ENCODE assay signal across 21 cellular contexts in the genomic region with DNA sequence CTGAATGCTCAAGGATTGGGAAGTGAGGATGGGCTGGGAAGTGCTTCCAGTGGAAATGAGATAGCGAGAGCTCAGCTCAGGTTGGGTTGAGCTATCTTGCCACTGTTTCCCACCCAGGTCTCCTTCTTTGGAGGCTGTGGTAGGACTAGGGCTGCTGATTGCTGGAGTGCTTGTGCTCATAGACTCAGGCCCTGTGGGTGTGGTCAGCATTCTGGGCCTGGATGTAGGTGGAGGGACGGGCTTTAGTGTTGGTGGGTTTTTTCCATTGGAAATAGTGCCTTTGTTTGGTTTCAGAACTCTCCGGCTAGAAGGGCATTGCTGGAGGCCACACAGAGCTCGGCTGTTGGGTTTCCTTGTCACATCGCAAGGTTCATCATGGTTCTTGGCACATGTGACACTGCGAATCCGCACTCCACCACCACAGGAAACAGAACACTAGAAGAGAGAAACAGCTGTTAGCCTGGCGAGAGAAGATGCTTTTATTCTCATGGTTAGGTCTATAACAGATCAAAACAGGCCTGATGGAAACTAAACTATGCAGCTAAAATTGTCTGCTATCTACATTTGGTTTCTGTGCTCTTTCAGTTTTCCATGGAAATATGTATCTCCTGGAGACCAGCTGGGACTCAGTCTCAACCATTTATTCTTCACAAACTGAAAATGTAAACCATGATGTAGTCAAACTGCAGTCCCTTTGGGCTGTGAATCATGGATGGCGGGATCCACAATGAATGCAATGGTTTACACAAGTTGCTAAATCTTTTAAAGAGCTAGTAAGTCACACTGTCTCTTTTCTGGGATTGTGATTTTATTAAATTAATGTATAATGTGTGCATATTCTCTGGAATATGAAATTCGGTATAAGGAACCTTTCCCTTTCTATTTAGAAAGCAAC.
"Had no signal": no experiment of that assay in that cellular context is flagged by ENCODE, and none has a peak within 500 bp of the region (broad histone marks: within the 10 kb centered on the region; RNA-seq: fewer than 3 reads in every experiment).

No MANE protein-coding gene starts in this region.

- DNase-seq: effector memory CD4-positive, alpha-beta T cell; foreskin fibroblast; glutamatergic neuron; kidney; left cardiac atrium; mesendoderm; naive thymus-derived CD8-positive, alpha-beta T cell; posterior cingulate gyrus; right lobe of liver; spleen; stimulated activated CD4-positive, alpha-beta T cell treated with anti-CD3 and anti-CD28 coated beads, Interleukin-15, amount 100 ng/mL, for 24 hours; stimulated activated CD4-positive, alpha-beta T cell treated with anti-CD3 and anti-CD28 coated beads, Interleukin-1b, Interleukin-23, amount 100 ng/mL, for 48 hours; stimulated activated CD4-positive, alpha-beta T cell treated with anti-CD3 and anti-CD28 coated beads, Interleukin-4, amount 100 ng/mL, for 4 hours; stimulated activated naive B cell treated with anti-CD40 and anti-IgM and Interleukin-4, amounts not matched to agents 10 μg/mL and 1 μg/mL and 100 μg/mL, for 72 hours; stimulated activated naive CD8-positive, alpha-beta T cell treated with anti-CD3 and anti-CD28 coated beads, Interleukin-15, amount 100 ng/mL, for 72 hours; substantia nigra; trophoblast cell had no signal

- H3K27me3 Mint-ChIP-seq: stimulated activated naive B cell treated with anti-CD40 and anti-IgM and Interleukin-4, amounts not matched to agents 10 μg/mL and 1 μg/mL and 100 μg/mL, for 72 hours; stimulated activated naive CD8-positive, alpha-beta T cell treated with anti-CD3 and anti-CD28 coated beads, Interleukin-15, amount 100 ng/mL, for 72 hours had no signal

- H3K27ac Mint-ChIP-seq: naive thymus-derived CD8-positive, alpha-beta T cell; stimulated activated naive B cell treated with anti-CD40 and anti-IgM and Interleukin-4, amounts not matched to agents 10 μg/mL and 1 μg/mL and 100 μg/mL, for 72 hours; stimulated activated naive CD8-positive, alpha-beta T cell treated with anti-CD3 and anti-CD28 coated beads, Interleukin-15, amount 100 ng/mL, for 72 hours had no signal

- H3K27ac ChIP-seq: hepatocyte, neutrophil, right lobe of liver, spleen had no signal

- H3K4me3 ChIP-seq: gastroesophageal sphincter, hepatocyte, right lobe of liver, spleen had no signal

- H3K9me3 ChIP-seq: gastroesophageal sphincter, neutrophil, right lobe of liver had no signal

- ATAC-seq: esophagus mucosa; gastroesophageal sphincter; naive thymus-derived CD8-positive, alpha-beta T cell; right lobe of liver; stimulated activated naive B cell treated with anti-CD40 and anti-IgM and Interleukin-4, amounts not matched to agents 10 μg/mL and 1 μg/mL and 100 μg/mL, for 72 hours; stimulated activated naive CD8-positive, alpha-beta T cell treated with anti-CD3 and anti-CD28 coated beads, Interleukin-15, amount 100 ng/mL, for 72 hours had no signal

- H3K27me3 ChIP-seq: gastroesophageal sphincter, hepatocyte, neutrophil, right lobe of liver, spleen had no signal

- H3K36me3 Mint-ChIP-seq: naive thymus-derived CD8-positive, alpha-beta T cell; stimulated activated naive B cell treated with anti-CD40 and anti-IgM and Interleukin-4, amounts not matched to agents 10 μg/mL and 1 μg/mL and 100 μg/mL, for 72 hours had no signal

- H3K79me2 ChIP-seq: hepatocyte had no signal

- H3K36me3 ChIP-seq: neutrophil, right lobe of liver, spleen had no signal

- H3K4me1 ChIP-seq: gastroesophageal sphincter, spleen had no signal

- H3K4me2 ChIP-seq: hepatocyte had no signal

- H3K4me3 Mint-ChIP-seq: naive thymus-derived CD8-positive, alpha-beta T cell; stimulated activated naive B cell treated with anti-CD40 and anti-IgM and Interleukin-4, amounts not matched to agents 10 μg/mL and 1 μg/mL and 100 μg/mL, for 72 hours; stimulated activated naive CD8-positive, alpha-beta T cell treated with anti-CD3 and anti-CD28 coated beads, Interleukin-15, amount 100 ng/mL, for 72 hours had no signal

- H3K4me1 Mint-ChIP-seq: naive thymus-derived CD8-positive, alpha-beta T cell; stimulated activated naive B cell treated with anti-CD40 and anti-IgM and Interleukin-4, amounts not matched to agents 10 μg/mL and 1 μg/mL and 100 μg/mL, for 72 hours; stimulated activated naive CD8-positive, alpha-beta T cell treated with anti-CD3 and anti-CD28 coated beads, Interleukin-15, amount 100 ng/mL, for 72 hours had no signal

- H2AFZ ChIP-seq: hepatocyte had no signal
